ENCODE assay signal across 21 cellular contexts in genomic region chr19:29795882-29796523, GRCh38. TPM values are rescaled to one million over a fixed set of nuclear protein-coding genes. Genes with fewer than 3 reads are reported as not detected.
A peak's percentile ranks its signal among the peaks of the same experiment; 100 is the strongest.
DNase-seq lines count a peak whose midpoint lies in the region; ATAC-seq, FAIRE-seq and TF ChIP-seq lines count a peak whose summit lies in the region.
"Had no signal": no experiment of that assay in that cellular context is flagged by ENCODE, and none has a peak within 500 bp of the region (broad histone marks: within the 10 kb centered on the region; RNA-seq: fewer than 3 reads in every experiment).

No MANE protein-coding gene starts in this region.

- H3K79me2 ChIP-seq in GM23338 (replicated peaks; ENCODE audit: insufficient read depth), result no peaks in the 10 kb centered on the region

- H4K20me1 ChIP-seq in GM23338 (replicated peaks; ENCODE audit: insufficient read depth), result no peaks in the 10 kb centered on the region

- peak overlapping the region; percentile 84; the same call in 1 of the 2 replicates for H2AFZ ChIP-seq in GM23338

- no peak for TF ChIP-seq EP300 in A549 (IDR thresholded peaks at IDR 0.05)

- H3K27ac ChIP-seq in A549 (no peak overlapping the region), GM23338 (ENCODE audit: low read depth) (no peak overlapping the region), lower lobe of right lung (no peak overlapping the region)
- H3K27ac ChIP-seq: HL-60 had no signal

- TF ChIP-seq CTCF in A549 (IDR thresholded peaks at IDR 0.05) (no peak), GM23338 (conservative IDR thresholded peaks at IDR 0.05; ENCODE audit: low read depth in 2 of 2) (no peak), lower lobe of right lung (IDR thresholded peaks at IDR 0.05) (no peak), progenitor cell of endocrine pancreas (IDR thresholded peaks at IDR 0.05; ENCODE audit: unreplicated experiment) (no peak)

- no peaks in the 10 kb centered on the region for H3K9me2 ChIP-seq in GM23338 (ENCODE audit: insufficient read depth)

- POLR2A ChIA-PET in A549 (lab: Yijun Ruan, JAX), result interaction anchor here (0.5 kb wide), 1 partner anchor 731 kb away, joined by 11 read pairs; no protein-coding TSS in a partner anchor

- H3K27me3 Mint-ChIP-seq in GM23338 (ENCODE audit: insufficient read depth, low read depth, poor library complexity), result peaks cover 5% of the 10 kb centered on the region
- H3K27me3 Mint-ChIP-seq in progenitor cell of endocrine pancreas, result peaks cover 11% of the 10 kb centered on the region

- H3K4me1 Mint-ChIP-seq in GM23338 (peaks cover 10% of the 10 kb centered on the region), progenitor cell of endocrine pancreas (ENCODE audit: low read depth) (no peaks in the 10 kb centered on the region)
- H3K4me1 Mint-ChIP-seq: CD4-positive, CD25-positive, alpha-beta regulatory T cell had no signal

- H3K4me3 ChIP-seq in A549 (no peak overlapping the region), GM23338 (no peak overlapping the region), lower lobe of right lung (no peak overlapping the region)
- H3K4me3 ChIP-seq: HAP-1 had no signal

- H3K27ac Mint-ChIP-seq in GM23338, result no peak overlapping the region; the same call in 1 of the 2 replicates
- H3K27ac Mint-ChIP-seq in progenitor cell of endocrine pancreas, result no peak overlapping the region
- H3K27ac Mint-ChIP-seq: CD4-positive, CD25-positive, alpha-beta regulatory T cell had no signal

- H3K36me3 ChIP-seq in GM23338 (ENCODE audit: insufficient read depth), result no peaks in the 10 kb centered on the region
- no peaks in the 10 kb centered on the region for H3K36me3 ChIP-seq in lower lobe of right lung
- H3K36me3 ChIP-seq: HAP-1 had no signal

- H3K27me3 ChIP-seq in GM23338 (ENCODE audit: insufficient read depth), result no peaks in the 10 kb centered on the region
- H3K27me3 ChIP-seq in lower lobe of right lung (ENCODE audit: low read depth), result no peaks in the 10 kb centered on the region

- peak; percentile 28 for FAIRE-seq in A549 (lab: Jason Lieb, UNC)
- FAIRE-seq: HepG2 had no signal

- H3K4me2 ChIP-seq in A549 (no peak overlapping the region), GM23338 (no peak overlapping the region)

- 67% methylated on average over 12 of the region's 12 CpGs for WGBS in A549 (ENCODE audit: missing lambda C conversion rate)

- CTCF ChIA-PET in A549 (lab: Yijun Ruan, JAX), result interaction anchor here (0.7 to 6.8 kb wide), 10 partner anchors 10 to 102 kb away, joined by 3 to 52 read pairs (median 4); no protein-coding TSS in a partner anchor

- no peaks in the 10 kb centered on the region for H3K4me1 ChIP-seq in A549
- 0 out of 2 replicates have a peak, but pooled peaks cover 6% of the 10 kb centered on the region for H3K4me1 ChIP-seq in GM23338 (ENCODE audit: insufficient read depth)
- H3K4me1 ChIP-seq in lower lobe of right lung, result no peaks in the 10 kb centered on the region
- H3K4me1 ChIP-seq: HAP-1 had no signal

- no peaks in the 10 kb centered on the region for H3K9me3 ChIP-seq in A549
- H3K9me3 ChIP-seq in lower lobe of right lung, result no peaks in the 10 kb centered on the region
- H3K9me3 ChIP-seq: HAP-1 had no signal

- H3F3A ChIP-seq in GM23338 (replicated peaks; ENCODE audit: low read depth), result no peaks in the 10 kb centered on the region

- intact Hi-C loops in lower lobe of right lung (cut with DNase I), result no loop called here
- intact Hi-C loops in posterior vena cava (cut with DNase I), result no loop called here

- H3K4me3 Mint-ChIP-seq in GM23338 (no peak overlapping the region), progenitor cell of endocrine pancreas (ENCODE audit: low read depth) (no peak overlapping the region)
- H3K4me3 Mint-ChIP-seq: CD4-positive, CD25-positive, alpha-beta regulatory T cell had no signal

- H3K9me3 Mint-ChIP-seq in GM23338 (no peaks in the 10 kb centered on the region), progenitor cell of endocrine pancreas (ENCODE audit: low read depth) (no peaks in the 10 kb centered on the region)

- no peak for DNase-seq in A549 (ENCODE audit: low read depth in 1 of 2, low spot score in 1 of 2)
- no peak for DNase-seq in GM23338 (ENCODE audit: low spot score)
- peak; percentile 45 for DNase-seq in cerebellum (ENCODE audit: low spot score)
- DNase-seq in lower lobe of right lung, result peak; percentile 9
- no peak for DNase-seq in NCI-H2107 (lab: John Stamatoyannopoulos, UW)
- no peak for DNase-seq in progenitor cell of endocrine pancreas (ENCODE audit: low spot score, unreplicated experiment)
- DNase-seq in posterior vena cava (ENCODE audit: low spot score), result no peak
- DNase-seq: CD4-positive, CD25-positive, alpha-beta regulatory T cell; DMS79; KBM-7; MM.1S; NCI-H1048; NCI-H1417 treated with DMSO at 0.1 percent for 48 hours; NCI-H187; NCI-H226; NCI-H524; NCI-H82; Right ventricle myocardium superior had no signal

- TF ChIP-seq RAD21 in A549 (conservative IDR thresholded peaks at IDR 0.05 in 1 of 2, IDR thresholded peaks at IDR 0.05 in 1 of 2), result no peak

- H3K36me3 Mint-ChIP-seq in GM23338 (ENCODE audit: low read depth), result no peaks in the 10 kb centered on the region
- H3K36me3 Mint-ChIP-seq in progenitor cell of endocrine pancreas (ENCODE audit: insufficient read depth), result no peaks in the 10 kb centered on the region
- H3K36me3 Mint-ChIP-seq: CD4-positive, CD25-positive, alpha-beta regulatory T cell had no signal

- TF ChIP-seq POLR2A in A549 (IDR thresholded peaks at IDR 0.05; ENCODE audit: low read length), result no peak

- ATAC-seq in A549, result 0 out of 6 replicates have a peak, but pooled peaks of 1 of the 2 experiments have one; percentile 14
- peak; percentile 45 for ATAC-seq in GM23338
- ATAC-seq in lower lobe of right lung, result no peak
- ATAC-seq: HepG2 had no signal

TF ChIP-seq in A549, 52 proteins besides CTCF, POLR2A, EP300 and RAD21:
- TF ChIP-seq HMGXB4 (CRISPR knock-in tag; IDR thresholded peaks at IDR 0.05; ENCODE audit: borderline replicate concordance), result no peak

TF ChIP-seq in GM23338, 12 proteins besides CTCF, POLR2A, EP300 and RAD21 (continues in another document):
- TF ChIP-seq POLR2AphosphoS5 (IDR thresholded peaks at IDR 0.05; ENCODE audit: low read depth) (no peak), EZH2 (IDR thresholded peaks at IDR 0.05; ENCODE audit: low read depth, unreplicated experiment) (no peak)

RNA-seq across cellular contexts. Expression of gene CCNE1, which starts 15.8 kb away (rescaled TPM):
- polyA plus RNA-seq in A549 (2011; rRNA removed) (15.4 and 18.3 TPM in 2 replicates), A549 (2017; fragmentation: RNase III; extraction: RNeasy Plus Mini Kit Qiagen cat#74134 plus additional on column Dnase treatment) (25.0 to 26.9 TPM (median 25.2 TPM) in 3 replicates), GM23338 (2016; fragmentation: Nextera tagmentation; extraction: Ambion mirVana) (26.1 and 31.3 TPM in 2 replicates)
- 20.9 and 21.4 TPM in 2 replicates for polyA plus RNA-seq in A549 (2012; cell fraction: cytosol; rRNA removed)
- 21.9 and 34.2 TPM in 2 replicates for polyA plus RNA-seq in A549 (2012; cell fraction: nucleus; rRNA removed)
- polyA minus RNA-seq in A549 (2011; rRNA and poly(A)+ RNA removed), result 14.1 and 15.5 TPM in 2 replicates
- total RNA-seq in GM23338 (2014; rRNA removed; shearing (Covaris generic)), result 38.3 and 52.8 TPM in 2 replicates
- total RNA-seq in cerebellum (3.7 TPM), lower lobe of right lung (1.0 TPM), progenitor cell of endocrine pancreas (16.5 and 18.4 TPM in 2 replicates), posterior vena cava (1 to 10 TPM in 1 of 2 donors, under 1 TPM in 1; 0.71 to 1.0 TPM)

Comparison
In these comparisons a context has a peak if more than half of its experiments do, and no peak if none do; other contexts are left out.
1. DNase-seq: peak in cerebellum (single experiment) and lower lobe of right lung (single experiment); none in A549 (0 of 2), GM23338 (single experiment), NCI-H2107 (single experiment), progenitor cell of endocrine pancreas (single experiment) and posterior vena cava (single experiment).